23 cellular contexts compared by ENCODE assay signal in the genomic region with DNA sequence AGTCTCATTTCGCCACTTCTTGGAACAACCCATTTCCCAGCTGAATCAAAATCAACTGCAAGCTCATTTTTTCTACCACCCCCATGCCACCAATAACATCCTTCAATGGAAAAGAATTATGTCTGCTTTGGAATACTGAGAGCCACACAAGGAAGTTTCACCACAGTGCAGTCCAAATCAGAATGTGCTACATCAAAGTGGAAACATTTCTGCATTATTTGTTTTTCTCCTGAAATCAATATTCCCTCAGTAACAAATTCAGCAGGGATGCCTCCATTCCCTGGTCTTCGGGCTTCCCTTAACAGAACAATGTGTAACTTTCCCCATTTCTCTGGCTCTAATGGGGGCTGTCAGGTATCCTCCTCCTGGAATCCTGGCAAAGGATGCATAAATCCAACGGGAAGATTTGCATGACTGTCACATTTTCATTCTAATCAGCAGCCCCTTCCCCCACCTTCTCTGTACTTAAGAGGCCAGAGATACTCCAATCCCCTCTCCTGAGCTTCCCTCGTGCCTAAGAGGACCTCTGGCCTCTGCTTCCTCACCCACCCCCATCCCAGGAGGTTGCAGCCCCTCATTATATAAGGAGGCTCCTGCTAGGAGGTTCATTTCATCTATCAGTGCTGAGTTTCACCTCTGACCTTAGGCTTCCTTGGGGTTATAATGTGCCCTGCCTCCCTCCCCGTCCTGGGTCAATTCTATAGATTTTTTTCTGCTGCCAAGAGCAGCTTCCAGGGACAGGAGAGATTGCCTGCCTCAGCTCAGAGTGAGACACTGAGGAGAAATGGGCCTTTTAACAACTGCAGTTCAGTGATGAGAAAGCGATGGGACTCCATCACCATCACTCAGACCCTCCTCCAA.
"Had no signal": no experiment of that assay in that cellular context is flagged by ENCODE, and none has a peak within 500 bp of the region (broad histone marks: within the 10 kb centered on the region; RNA-seq: fewer than 3 reads in every experiment).

No MANE protein-coding gene starts in this region.

- H3K27me3 ChIP-seq: body of pancreas, cardiac muscle cell, heart right ventricle, stomach, suprapubic skin, transverse colon had no signal

- H3K36me3 ChIP-seq: cardiac muscle cell, heart right ventricle, stomach, suprapubic skin, transverse colon had no signal

- H3K27me3 Mint-ChIP-seq: natural killer cell treated with Interleukin-12 subunit alpha and Interleukin-12 subunit beta and Interleukin-15 and Interleukin-18, amount 100 ng/mL, for 72 hours had no signal

- H3K4me3 ChIP-seq: body of pancreas, cardiac muscle cell, heart right ventricle, stomach, suprapubic skin, transverse colon had no signal

- H3K4me1 Mint-ChIP-seq: activated naive CD8-positive, alpha-beta T cell treated with anti-CD3 and anti-CD28 coated beads, Interleukin-2, amount 50 U/mL, for 24 hours; T-cell had no signal

- H3K27ac Mint-ChIP-seq: activated CD8-positive, alpha-beta T cell treated with anti-CD3 and anti-CD28 coated beads, Interleukin-2, amount 10 ng/mL, durations not matched to agents 7 days and 5 days; activated naive CD8-positive, alpha-beta T cell treated with anti-CD3 and anti-CD28 coated beads, Interleukin-2, amount 50 U/mL, for 24 hours; activated T-helper 1 cell treated with anti-CD3 and anti-CD28 coated beads, Interleukin-12 subunit alpha, Interleukin-12 subunit beta, Interleukin-2, Interleukin-4 antibody, amounts not matched to agents 30 ng/mL and 10 ng/mL and 1 ng/mL, durations not matched to agents 14 hours and 24 hours and 36 hours; natural killer cell treated with Interleukin-12 subunit alpha and Interleukin-12 subunit beta and Interleukin-15 and Interleukin-18, amount 100 ng/mL, for 72 hours; T-cell; T-helper 2 cell treated with Interferon-gamma antibody and Interleukin-4, amounts not matched to agents 5 μg/mL and 100 μg/mL, for 36 hours had no signal

- ATAC-seq: activated CD8-positive, alpha-beta T cell treated with anti-CD3 and anti-CD28 coated beads, Interleukin-2, amount 10 ng/mL, durations not matched to agents 7 days and 5 days; activated naive CD8-positive, alpha-beta T cell treated with anti-CD3 and anti-CD28 coated beads, Interleukin-2, amount 50 U/mL, for 24 hours; body of pancreas; heart right ventricle; left ventricle myocardium superior; natural killer cell treated with Interleukin-12 subunit alpha and Interleukin-12 subunit beta and Interleukin-15 and Interleukin-18, amount 100 ng/mL, for 72 hours; T-cell had no signal

- DNase-seq: activated CD4-positive, alpha-beta T cell treated with anti-CD3 and anti-CD28 coated beads, Interleukin-2, amount 50 U/mL, for 1 hour; activated CD4-positive, CD25-positive, alpha-beta regulatory T cell treated with anti-CD3 and anti-CD28 coated beads, Interleukin-2, amount 50 U/mL, for 72 hours; activated CD8-positive, alpha-beta T cell treated with anti-CD3 and anti-CD28 coated beads, Interleukin-2, amount 10 ng/mL, durations not matched to agents 7 days and 5 days; activated gamma-delta T cell; activated naive CD4-positive, alpha-beta T cell treated with anti-CD3 and anti-CD28 coated beads, Interleukin-2, amount 50 U/mL, for 16 hours; activated naive CD8-positive, alpha-beta T cell treated with anti-CD3 and anti-CD28 coated beads, Interleukin-2, amount 50 U/mL, for 24 hours; body of pancreas; cortex of kidney; effector CD4-positive, alpha-beta T cell; heart right ventricle; left ventricle myocardium superior; occipital lobe; posterior cingulate gyrus; stimulated activated CD4-positive, alpha-beta T cell treated with anti-CD3 and anti-CD28 coated beads, Interleukin-4, amount 100 ng/mL, for 4 hours; stomach; T-cell; transverse colon had no signal

- H3K4me1 ChIP-seq: body of pancreas, heart right ventricle, stomach, suprapubic skin, transverse colon had no signal

- H3K27ac ChIP-seq: body of pancreas, cardiac muscle cell, heart right ventricle, stomach, suprapubic skin, transverse colon, VCaP had no signal

- H3K9me3 Mint-ChIP-seq: activated T-helper 1 cell treated with anti-CD3 and anti-CD28 coated beads, Interleukin-12 subunit alpha, Interleukin-12 subunit beta, Interleukin-2, Interleukin-4 antibody, amounts not matched to agents 30 ng/mL and 10 ng/mL and 1 ng/mL, durations not matched to agents 14 hours and 24 hours and 36 hours; natural killer cell treated with Interleukin-12 subunit alpha and Interleukin-12 subunit beta and Interleukin-15 and Interleukin-18, amount 100 ng/mL, for 72 hours; T-cell; T-helper 2 cell treated with Interferon-gamma antibody and Interleukin-4, amounts not matched to agents 5 μg/mL and 100 μg/mL, for 36 hours had no signal

- H3K9me3 ChIP-seq: body of pancreas, suprapubic skin, transverse colon had no signal

- H3K36me3 Mint-ChIP-seq: natural killer cell treated with Interleukin-12 subunit alpha and Interleukin-12 subunit beta and Interleukin-15 and Interleukin-18, amount 100 ng/mL, for 72 hours; T-cell had no signal

- H3K4me3 Mint-ChIP-seq: activated CD8-positive, alpha-beta T cell treated with anti-CD3 and anti-CD28 coated beads, Interleukin-2, amount 10 ng/mL, durations not matched to agents 7 days and 5 days; activated naive CD8-positive, alpha-beta T cell treated with anti-CD3 and anti-CD28 coated beads, Interleukin-2, amount 50 U/mL, for 24 hours; activated T-helper 1 cell treated with anti-CD3 and anti-CD28 coated beads, Interleukin-12 subunit alpha, Interleukin-12 subunit beta, Interleukin-2, Interleukin-4 antibody, amounts not matched to agents 30 ng/mL and 10 ng/mL and 1 ng/mL, durations not matched to agents 14 hours and 24 hours and 36 hours; natural killer cell treated with Interleukin-12 subunit alpha and Interleukin-12 subunit beta and Interleukin-15 and Interleukin-18, amount 100 ng/mL, for 72 hours; T-cell; T-helper 2 cell treated with Interferon-gamma antibody and Interleukin-4, amounts not matched to agents 5 μg/mL and 100 μg/mL, for 36 hours had no signal
